Comparison of ENCODE assay signal across 23 cellular contexts in genomic region chr18:26919656-26920055, GRCh38. TPM values are rescaled to one million over a fixed set of nuclear protein-coding genes. Genes with fewer than 3 reads are reported as not detected.
DNase-seq lines count a peak whose midpoint lies in the region; ATAC-seq and TF ChIP-seq lines count a peak whose summit lies in the region.
"Had no signal": no experiment of that assay in that cellular context is flagged by ENCODE, and none has a peak within 500 bp of the region (broad histone marks: within the 10 kb centered on the region; RNA-seq: fewer than 3 reads in every experiment).

No MANE protein-coding gene starts in this region.

- in situ Hi-C loops in mammary epithelial cell (cut with MboI; ENCODE audit: low sequenced_read_pairs in 2 of 2), result no loop called here

- no peak overlapping the region for H3K4me3 ChIP-seq in breast epithelium
- H3K4me3 ChIP-seq in mammary epithelial cell (replicated peaks in 1 of 3; ENCODE audit: insufficient read depth in 1 of 3, low read depth in 2 of 3, low read length in 3 of 3), result no peak overlapping the region
- H3K4me3 ChIP-seq in lower lobe of right lung, result no peak overlapping the region
- no peak overlapping the region for H3K4me3 ChIP-seq in upper lobe of right lung
- H3K4me3 ChIP-seq: colonic mucosa, left ventricle myocardium inferior had no signal

- intact Hi-C loops in MCF 10A (cut with micrococcal nuclease), result no loop called here
- intact Hi-C loops in breast epithelium (cut with DNase I; ENCODE audit: low total_unique reads), result no loop called here
- intact Hi-C loops in mammary epithelial cell (cut with micrococcal nuclease), result no loop called here
- intact Hi-C loops in lower lobe of right lung (cut with DNase I), result no loop called here
- intact Hi-C loops in upper lobe of right lung (cut with DNase I), result no loop called here
- intact Hi-C loops in activated CD4-positive, alpha-beta T cell treated with anti-CD3 and anti-CD28 coated beads for 36 hours (cut with DNase I, micrococcal nuclease), result no loop called here

- H3K27me3 ChIP-seq in breast epithelium, result no peaks in the 10 kb centered on the region
- H3K27me3 ChIP-seq in mammary epithelial cell (ENCODE audit: insufficient read depth, low read length), result no peaks in the 10 kb centered on the region
- H3K27me3 ChIP-seq in lower lobe of right lung (ENCODE audit: low read depth), result no peaks in the 10 kb centered on the region
- no peaks in the 10 kb centered on the region for H3K27me3 ChIP-seq in upper lobe of right lung
- H3K27me3 ChIP-seq: colonic mucosa had no signal

- no peak overlapping the region for H3K9ac ChIP-seq in mammary epithelial cell (ENCODE audit: insufficient read depth, low read length)

- no peak overlapping the region for H3K4me3 Mint-ChIP-seq in MCF 10A (ENCODE audit: unreplicated experiment)
- H3K4me3 Mint-ChIP-seq in activated CD4-positive, alpha-beta T cell treated with anti-CD3 and anti-CD28 coated beads for 36 hours, result no peak overlapping the region
- H3K4me3 Mint-ChIP-seq: naive B cell had no signal

- no peaks in the 10 kb centered on the region for H3K4me1 ChIP-seq in breast epithelium
- no peaks in the 10 kb centered on the region for H3K4me1 ChIP-seq in mammary epithelial cell (ENCODE audit: insufficient read depth, low read length)
- peaks cover 12% of the 10 kb centered on the region for H3K4me1 ChIP-seq in lower lobe of right lung
- peaks cover 7% of the 10 kb centered on the region for H3K4me1 ChIP-seq in upper lobe of right lung
- H3K4me1 ChIP-seq: colonic mucosa had no signal

- H3K36me3 Mint-ChIP-seq in MCF 10A (ENCODE audit: insufficient read depth, unreplicated experiment), result no peaks in the 10 kb centered on the region
- H3K36me3 Mint-ChIP-seq in activated CD4-positive, alpha-beta T cell treated with anti-CD3 and anti-CD28 coated beads for 36 hours (ENCODE audit: low read depth), result no peaks in the 10 kb centered on the region
- H3K36me3 Mint-ChIP-seq: naive B cell had no signal

- ATAC-seq in lower lobe of right lung (peak; percentile 65 to 91), upper lobe of right lung (peak; percentile 72)
- no peak for ATAC-seq in activated CD4-positive, alpha-beta T cell treated with anti-CD3 and anti-CD28 coated beads for 36 hours

- no peak overlapping the region for H2AFZ ChIP-seq in mammary epithelial cell (ENCODE audit: low read depth, low read length)

- H3K27ac Mint-ChIP-seq in MCF 10A (ENCODE audit: low read depth, unreplicated experiment), result no peak overlapping the region
- no peak overlapping the region for H3K27ac Mint-ChIP-seq in activated CD4-positive, alpha-beta T cell treated with anti-CD3 and anti-CD28 coated beads for 36 hours
- H3K27ac Mint-ChIP-seq: naive B cell had no signal

- CTCF ChIA-PET in MCF 10A (lab: Yijun Ruan, JAX) (no interaction called here), mammary epithelial cell (lab: Charles Lee; ENCODE audit: low non-redundant PET) (no interaction called here)
- CTCF ChIA-PET in activated CD4-positive, alpha-beta T cell treated with anti-CD3 and anti-CD28 coated beads for 36 hours (lab: Charles Lee), result no interaction called here

- H3K4me2 ChIP-seq in mammary epithelial cell (ENCODE audit: insufficient read depth, low read depth, low read length), result no peak overlapping the region

- TF ChIP-seq POLR2A in breast epithelium (IDR thresholded peaks at IDR 0.05), result no peak

- no peak for TF ChIP-seq CTCF in MCF 10A (IDR thresholded peaks at IDR 0.05; ENCODE audit: unreplicated experiment)
- no peak for TF ChIP-seq CTCF in breast epithelium (IDR thresholded peaks at IDR 0.05)
- no peak for TF ChIP-seq CTCF in mammary epithelial cell (conservative IDR thresholded peaks at IDR 0.05 in 1 of 2, IDR thresholded peaks at IDR 0.05 in 1 of 2; ENCODE audit: extremely low read depth in 1 of 2, insufficient read depth in 1 of 2, low read depth in 1 of 2, low read length in 2 of 2)
- no peak for TF ChIP-seq CTCF in lower lobe of right lung (IDR thresholded peaks at IDR 0.05)
- TF ChIP-seq CTCF in upper lobe of right lung (IDR thresholded peaks at IDR 0.05), result no peak

- peaks cover 5% of the 10 kb centered on the region for H3K27me3 Mint-ChIP-seq in MCF 10A (ENCODE audit: insufficient read depth, unreplicated experiment)
- H3K27me3 Mint-ChIP-seq in activated CD4-positive, alpha-beta T cell treated with anti-CD3 and anti-CD28 coated beads for 36 hours, result no peaks in the 10 kb centered on the region

- H3K36me3 ChIP-seq in breast epithelium (no peaks in the 10 kb centered on the region), mammary epithelial cell (ENCODE audit: insufficient read depth, low read length) (no peaks in the 10 kb centered on the region), lower lobe of right lung (no peaks in the 10 kb centered on the region), upper lobe of right lung (no peaks in the 10 kb centered on the region)
- H3K36me3 ChIP-seq: colonic mucosa, left ventricle myocardium inferior had no signal

- BruUV-seq in MCF 10A (replicated peaks; lab: Mats Ljungman, UMichigan) (no TSS peak), mammary epithelial cell (replicated peaks; lab: Mats Ljungman, UMichigan) (no TSS peak)

- peaks cover 2% of the 10 kb centered on the region for H4K20me1 ChIP-seq in mammary epithelial cell (ENCODE audit: insufficient read depth, low read length)

- dilution Hi-C loops in mammary epithelial cell (cut with HindIII; ENCODE audit: low sequenced_read_pairs), result no loop called here

- H3K27ac ChIP-seq in breast epithelium (no peak overlapping the region), mammary epithelial cell (ENCODE audit: insufficient read depth, low read depth, low read length) (no peak overlapping the region), lower lobe of right lung (no peak overlapping the region), upper lobe of right lung (no peak overlapping the region)
- H3K27ac ChIP-seq: 22Rv1, colonic mucosa, left ventricle myocardium inferior had no signal

- H3K9me3 Mint-ChIP-seq in MCF 10A (ENCODE audit: unreplicated experiment), result peaks cover 7% of the 10 kb centered on the region
- H3K9me3 Mint-ChIP-seq in activated CD4-positive, alpha-beta T cell treated with anti-CD3 and anti-CD28 coated beads for 36 hours (ENCODE audit: low read depth), result no peaks in the 10 kb centered on the region

- POLR2A ChIA-PET in MCF 10A (lab: Yijun Ruan, JAX), result no interaction called here
- POLR2A ChIA-PET in activated CD4-positive, alpha-beta T cell treated with anti-CD3 and anti-CD28 coated beads for 36 hours (lab: Charles Lee), result no interaction called here

- H3K9me3 ChIP-seq in breast epithelium, result peaks cover 0 to 9% of the 10 kb centered on the region in 2 donors
- H3K9me3 ChIP-seq in mammary epithelial cell (replicated peaks; ENCODE audit: insufficient read depth, low read length), result no peaks in the 10 kb centered on the region
- H3K9me3 ChIP-seq in lower lobe of right lung, result no peaks in the 10 kb centered on the region
- no peaks in the 10 kb centered on the region for H3K9me3 ChIP-seq in upper lobe of right lung
- H3K9me3 ChIP-seq: colonic mucosa had no signal

- H3K79me2 ChIP-seq in mammary epithelial cell (ENCODE audit: insufficient read depth, low read length), result no peaks in the 10 kb centered on the region

- DNase-seq in MCF 10A (ENCODE audit: unreplicated experiment) (peak; percentile 32), breast epithelium (ENCODE audit: low spot score in 2 of 2) (no peak), mammary epithelial cell (peak; percentile 38), lower lobe of right lung (no peak), upper lobe of right lung (no peak), HuH-7 (ENCODE audit: low spot score) (no peak), NCI-H1930 (lab: John Stamatoyannopoulos, UW) (no peak)
- no peak for DNase-seq in activated CD4-positive, alpha-beta T cell treated with anti-CD3 and anti-CD28 coated beads for 36 hours
- DNase-seq: activated CD4-positive, alpha-beta T cell treated with anti-CD3 and anti-CD28 coated beads, Interleukin-2, amount 50 U/mL, for 4 hours; activated naive CD4-positive, alpha-beta T cell; amygdala; colonic mucosa; DMS153; foreskin melanocyte; left ventricle myocardium inferior; naive B cell; NCI-H1436 treated with DMSO at 0.1 percent for 48 hours; NCI-H446 treated with DMSO at 0.1 percent for 48 hours; posterior cingulate gyrus; stimulated activated CD8-positive, alpha-beta memory T cell treated with anti-CD3 and anti-CD28 coated beads, Interleukin-4, amount 100 ng/mL, for 48 hours; T-helper 1 cell had no signal

- WGBS in mammary epithelial cell (ENCODE audit: low coverage, missing lambda C conversion rate), result 100% methylated on average over 1 of the region's 1 CpG

- H3K4me1 Mint-ChIP-seq in MCF 10A (ENCODE audit: insufficient read depth, unreplicated experiment), result peaks cover 6% of the 10 kb centered on the region
- no peaks in the 10 kb centered on the region for H3K4me1 Mint-ChIP-seq in activated CD4-positive, alpha-beta T cell treated with anti-CD3 and anti-CD28 coated beads for 36 hours
- H3K4me1 Mint-ChIP-seq: naive B cell had no signal

RNA-seq across cellular contexts. Expression of gene AQP4, which starts 54.1 kb away (rescaled TPM):
- not detected in 2 replicates for total RNA-seq in MCF 10A (2022)
- 1 to 10 TPM in 1 of 3 donors, under 1 TPM in 2; 0.32 to 1.5 (median 0.33) TPM for total RNA-seq in breast epithelium
- not detected for total RNA-seq in mammary epithelial cell
- polyA plus RNA-seq in mammary epithelial cell, result not detected
- polyA minus RNA-seq in mammary epithelial cell, result not detected
- total RNA-seq in lower lobe of right lung, result 301 TPM
- total RNA-seq in upper lobe of right lung, result 345 TPM
- total RNA-seq in activated CD4-positive, alpha-beta T cell treated with anti-CD3 and anti-CD28 coated beads for 36 hours, result not detected
- polyA plus RNA-seq: BJ had no signal

Comparison
In these comparisons a context has a peak if more than half of its experiments do, and no peak if none do; other contexts are left out.
1. DNase-seq: peak in MCF 10A (single experiment) and mammary epithelial cell (single experiment); none in breast epithelium (0 of 2), lower lobe of right lung (single experiment), upper lobe of right lung (single experiment), activated CD4-positive, alpha-beta T cell treated with anti-CD3 and anti-CD28 coated beads for 36 hours (single experiment), HuH-7 (single experiment) and NCI-H1930 (0 of 2).
2. RNA of gene AQP4, which starts 54.1 kb away (total RNA-seq): 345 TPM in upper lobe of right lung (single experiment) and 301 TPM in lower lobe of right lung (single experiment); 0.32 to 1.5 TPM in breast epithelium, not detected in MCF 10A, not detected in mammary epithelial cell and not detected in activated CD4-positive, alpha-beta T cell treated with anti-CD3 and anti-CD28 coated beads for 36 hours; every median in the first group is over 100 times any median in the second.